ENCODE assay signal across 1 cellular context in genomic region chr15:85854345-85855097, GRCh38.
TF ChIP-seq lines count a peak whose summit lies in the region.

No MANE protein-coding gene starts in this region.

TF ChIP-seq in GM12878, 131 proteins besides CTCF, POLR2A, EP300 and RAD21 (continued from another document and continues in another):
- TF ChIP-seq ZNF687 (IDR thresholded peaks at IDR 0.05) = no peak
- no peak for TF ChIP-seq SMAD5 (IDR thresholded peaks at IDR 0.05; ENCODE audit: low read depth)
- no peak for TF ChIP-seq CEBPZ (IDR thresholded peaks at IDR 0.05; ENCODE audit: low read depth, low read length)
- TF ChIP-seq USF2 (IDR thresholded peaks at IDR 0.05; ENCODE audit: borderline replicate concordance, low read depth, low read length) = no peak
- TF ChIP-seq FOXM1 (IDR thresholded peaks at IDR 0.05; ENCODE audit: low read depth, low read length) = no peak
- no peak for TF ChIP-seq KDM1A (IDR thresholded peaks at IDR 0.05; ENCODE audit: borderline replicate concordance)
- TF ChIP-seq NR2C1 (IDR thresholded peaks at IDR 0.05) = no peak
- no peak for TF ChIP-seq ZBTB4 (CRISPR knock-in tag; IDR thresholded peaks at IDR 0.05)
- no peak for TF ChIP-seq ATF3 (IDR thresholded peaks at IDR 0.05; ENCODE audit: borderline replicate concordance, extremely low read depth, low read depth, low read length)
- 0 out of 2 replicates have a peak, but pooled peaks have one; percentile 40 for TF ChIP-seq BMI1 (IDR thresholded peaks at IDR 0.05; ENCODE audit: borderline replicate concordance)
- TF ChIP-seq PML (IDR thresholded peaks at IDR 0.05; ENCODE audit: low read length) = no peak
- no peak for TF ChIP-seq E2F8 (IDR thresholded peaks at IDR 0.05; ENCODE audit: low read depth, partially characterized antibody)
- TF ChIP-seq CBFB (IDR thresholded peaks at IDR 0.05; ENCODE audit: low read depth) = no peak
- no peak for TF ChIP-seq ELK1 (IDR thresholded peaks at IDR 0.05; ENCODE audit: low read depth, low read length)
- TF ChIP-seq MTA2 (IDR thresholded peaks at IDR 0.05; ENCODE audit: low read depth) = no peak
- TF ChIP-seq ZSCAN29 (IDR thresholded peaks at IDR 0.05) = 0 out of 2 replicates have a peak, but pooled peaks have one; percentile 26
- no peak for TF ChIP-seq NFIC (IDR thresholded peaks at IDR 0.05; ENCODE audit: low read depth, low read length)
- no peak for TF ChIP-seq GATAD2B (conservative IDR thresholded peaks at IDR 0.05; ENCODE audit: low read depth)
- no peak for TF ChIP-seq NBN (IDR thresholded peaks at IDR 0.05)
- TF ChIP-seq SMC3 (IDR thresholded peaks at IDR 0.05; ENCODE audit: borderline replicate concordance, low read length) = peak; percentile 78
- no peak for TF ChIP-seq SREBF2 (IDR thresholded peaks at IDR 0.05; ENCODE audit: low read length)
- no peak for TF ChIP-seq PBX3 (IDR thresholded peaks at IDR 0.05; ENCODE audit: insufficient replicate concordance, low read depth, low read length)
- TF ChIP-seq POLR2AphosphoS2 (IDR thresholded peaks at IDR 0.05; ENCODE audit: low read depth, low read length) = no peak
- no peak for TF ChIP-seq ZBTB11 (CRISPR knock-in tag; IDR thresholded peaks at IDR 0.05)
- TF ChIP-seq POU2F2 (IDR thresholded peaks at IDR 0.05; ENCODE audit: borderline replicate concordance, low read depth, low read length) = 0 out of 3 replicates have a peak, but pooled peaks have one; percentile 38
- no peak for TF ChIP-seq SIN3A (IDR thresholded peaks at IDR 0.05; ENCODE audit: low read depth, low read length)
- no peak for TF ChIP-seq FOXK2 (IDR thresholded peaks at IDR 0.05)
- no peak for TF ChIP-seq RBBP5 (conservative IDR thresholded peaks at IDR 0.05)
- no peak for TF ChIP-seq REST (IDR thresholded peaks at IDR 0.05; ENCODE audit: low read depth, low read length)
- TF ChIP-seq NFXL1 (IDR thresholded peaks at IDR 0.05; ENCODE audit: borderline replicate concordance) = no peak
